In the genomic region with DNA sequence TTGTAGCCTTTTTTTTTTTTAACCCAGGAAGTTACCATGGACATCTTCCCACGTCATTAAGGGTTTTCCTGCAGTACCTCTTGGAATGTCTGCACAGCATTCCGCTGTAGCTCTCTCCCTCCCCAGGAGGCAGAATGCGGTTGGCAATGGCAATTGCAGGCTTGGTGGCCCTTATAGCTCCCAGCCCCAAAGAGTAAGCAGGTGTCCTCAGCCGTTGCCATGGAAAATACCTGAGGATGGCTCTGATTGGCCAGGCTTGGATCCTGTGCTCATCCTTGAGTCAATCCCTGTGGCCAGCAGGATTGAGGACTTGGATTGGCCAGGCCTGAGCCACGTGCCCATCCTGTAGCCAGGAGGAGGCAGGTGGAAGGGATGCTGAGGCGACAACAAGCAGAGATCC, we compare ENCODE assay signal across 15 cellular contexts. TPM values are rescaled to one million over a fixed set of nuclear protein-coding genes. Genes with fewer than 3 reads are reported as not detected.
A peak's percentile ranks its signal among the peaks of the same experiment; 100 is the strongest.
DNase-seq lines count a peak whose midpoint lies in the region; FAIRE-seq and TF ChIP-seq lines count a peak whose summit lies in the region.
"Had no signal": no experiment of that assay in that cellular context is flagged by ENCODE, and none has a peak within 500 bp of the region (broad histone marks: within the 10 kb centered on the region; RNA-seq: fewer than 3 reads in every experiment).

No MANE protein-coding gene starts in this region.

- peak; percentile 67 for DNase-seq in Daoy (ENCODE audit: low read depth)
- DNase-seq in HTR-8/SVneo (ENCODE audit: insufficient read length, low spot score) = no peak
- peak; percentile 88 for DNase-seq in mesendoderm
- no peak for DNase-seq in HPDE6-E6E7 (ENCODE audit: extremely low spot score)
- DNase-seq in activated naive CD4-positive, alpha-beta T cell treated with anti-CD3 and anti-CD28 coated beads, Interleukin-2, amount 10 ng/mL, durations not matched to agents 7 days and 5 days = no peak
- no peak for DNase-seq in glutamatergic neuron
- no peak for DNase-seq in nephron progenitor cell
- DNase-seq: CD4-positive, alpha-beta T cell; GOT3; mammary epithelial cell; NCI-H2171; stimulated activated naive CD8-positive, alpha-beta T cell treated with anti-CD3 and anti-CD28 coated beads, Interleukin-15, Interleukin-2, amounts not matched to agents 100 U/mL and 50 U/mL, for 24 hours; T-helper 1 cell had no signal

- no peak overlapping the region for H2AK5ac ChIP-seq in mesendoderm (ENCODE audit: low read length)

- no peak overlapping the region for H3K56ac ChIP-seq in mesendoderm (ENCODE audit: low read length)

- no peak overlapping the region for H4K8ac ChIP-seq in mesendoderm (ENCODE audit: low read depth, low read length)

- peaks cover 15% of the 10 kb centered on the region for H3K27me3 Mint-ChIP-seq in brain
- peaks cover 34% of the 10 kb centered on the region for H3K27me3 Mint-ChIP-seq in activated naive CD4-positive, alpha-beta T cell treated with anti-CD3 and anti-CD28 coated beads, Interleukin-2, amount 10 ng/mL, durations not matched to agents 7 days and 5 days
- peaks cover 9% of the 10 kb centered on the region for H3K27me3 Mint-ChIP-seq in glutamatergic neuron (ENCODE audit: unreplicated experiment)
- H3K27me3 Mint-ChIP-seq in nephron progenitor cell (ENCODE audit: low read depth, poor library complexity) = peaks cover 16% of the 10 kb centered on the region

- H3K4ac ChIP-seq in mesendoderm (ENCODE audit: low read depth, low read length) = no peak overlapping the region

- no peak overlapping the region for H3K9ac ChIP-seq in mesendoderm (ENCODE audit: low read length)

- no peaks in the 10 kb centered on the region for H3K36me3 ChIP-seq in mesendoderm (ENCODE audit: control insufficient read depth, insufficient read depth, low read length)

- H3K4me2 ChIP-seq in mesendoderm (ENCODE audit: low read length) = no peak overlapping the region

- no peak overlapping the region for H4K5ac ChIP-seq in mesendoderm (ENCODE audit: low read length)

- H3K27ac ChIP-seq in mesendoderm (ENCODE audit: low read depth, low read length) = no peak overlapping the region
- H3K27ac ChIP-seq: coronary artery had no signal

- H3K79me1 ChIP-seq in mesendoderm (ENCODE audit: low read length) = no peaks in the 10 kb centered on the region

- WGBS in mesendoderm (ENCODE audit: extremely low coverage, insufficient coverage, low lambda C conversion rate) = no CpG with 5 or more reads among the region's 6 CpGs

- no peaks in the 10 kb centered on the region for H3K79me2 ChIP-seq in mesendoderm (ENCODE audit: control insufficient read depth, insufficient read depth, low read length)

- H2BK120ac ChIP-seq in mesendoderm (ENCODE audit: low read depth, low read length) = no peak overlapping the region

- H2BK15ac ChIP-seq in mesendoderm (replicated peaks; ENCODE audit: low read depth) = no peak overlapping the region

- H3K27me3 ChIP-seq in mesendoderm (ENCODE audit: insufficient read depth, low read length, poor library complexity) = no peaks in the 10 kb centered on the region

- peak; percentile 40 for FAIRE-seq in HTR-8/SVneo (lab: Jason Lieb, UNC)

- H3K4me3 ChIP-seq in mesendoderm (ENCODE audit: low read length) = no peak overlapping the region
- H3K4me3 ChIP-seq: coronary artery had no signal

- H3K4me1 Mint-ChIP-seq in brain (peaks cover 41% of the 10 kb centered on the region), glutamatergic neuron (ENCODE audit: low read depth, unreplicated experiment) (peaks cover 3% of the 10 kb centered on the region), nephron progenitor cell (peaks cover 37% of the 10 kb centered on the region)
- H3K4me1 Mint-ChIP-seq in activated naive CD4-positive, alpha-beta T cell treated with anti-CD3 and anti-CD28 coated beads, Interleukin-2, amount 10 ng/mL, durations not matched to agents 7 days and 5 days = no peaks in the 10 kb centered on the region

- H3K18ac ChIP-seq in mesendoderm (ENCODE audit: low read length) = no peak overlapping the region

- no peak overlapping the region for H2BK5ac ChIP-seq in mesendoderm (ENCODE audit: low read length)

- no peak for TF ChIP-seq CTCF in brain (conservative IDR thresholded peaks at IDR 0.05)
- TF ChIP-seq CTCF in glutamatergic neuron (IDR thresholded peaks at IDR 0.05; ENCODE audit: partially characterized antibody, unreplicated experiment) = no peak
- TF ChIP-seq CTCF in nephron progenitor cell (IDR thresholded peaks at IDR 0.05) = no peak

- H3K36me3 Mint-ChIP-seq in brain (no peaks in the 10 kb centered on the region), glutamatergic neuron (ENCODE audit: unreplicated experiment) (no peaks in the 10 kb centered on the region), nephron progenitor cell (ENCODE audit: low read depth) (no peaks in the 10 kb centered on the region)
- no peaks in the 10 kb centered on the region for H3K36me3 Mint-ChIP-seq in activated naive CD4-positive, alpha-beta T cell treated with anti-CD3 and anti-CD28 coated beads, Interleukin-2, amount 10 ng/mL, durations not matched to agents 7 days and 5 days

- H3K4me1 ChIP-seq in mesendoderm (ENCODE audit: control insufficient read depth, low read depth, low read length) = no peaks in the 10 kb centered on the region

- CTCF ChIA-PET in activated naive CD4-positive, alpha-beta T cell treated with anti-CD3 and anti-CD28 coated beads, Interleukin-2, amount 10 ng/mL, durations not matched to agents 7 days and 5 days (lab: Charles Lee) = interaction anchor here (0.6 kb wide), 1 partner anchor 96 kb away, joined by 3 read pairs; no protein-coding TSS in a partner anchor

- H3K27ac Mint-ChIP-seq in brain (peak overlapping the region in 4 of 5 experiments; percentile 48 to 83 (median 60)), glutamatergic neuron (ENCODE audit: unreplicated experiment) (no peak overlapping the region), nephron progenitor cell (no peak overlapping the region)
- no peak overlapping the region for H3K27ac Mint-ChIP-seq in activated naive CD4-positive, alpha-beta T cell treated with anti-CD3 and anti-CD28 coated beads, Interleukin-2, amount 10 ng/mL, durations not matched to agents 7 days and 5 days
- H3K27ac Mint-ChIP-seq: CD4-positive, alpha-beta T cell had no signal

- no peak overlapping the region for H3K23ac ChIP-seq in mesendoderm (ENCODE audit: low read length)

- H3K4me3 Mint-ChIP-seq in brain (no peak overlapping the region), glutamatergic neuron (ENCODE audit: unreplicated experiment) (no peak overlapping the region), nephron progenitor cell (no peak overlapping the region)
- H3K4me3 Mint-ChIP-seq in activated naive CD4-positive, alpha-beta T cell treated with anti-CD3 and anti-CD28 coated beads, Interleukin-2, amount 10 ng/mL, durations not matched to agents 7 days and 5 days = no peak overlapping the region
- H3K4me3 Mint-ChIP-seq: CD4-positive, alpha-beta T cell had no signal

- H3K9me3 Mint-ChIP-seq in brain = no peaks in the 10 kb centered on the region
- H3K9me3 Mint-ChIP-seq in activated naive CD4-positive, alpha-beta T cell treated with anti-CD3 and anti-CD28 coated beads, Interleukin-2, amount 10 ng/mL, durations not matched to agents 7 days and 5 days = no peaks in the 10 kb centered on the region
- peaks cover 4% of the 10 kb centered on the region for H3K9me3 Mint-ChIP-seq in glutamatergic neuron (ENCODE audit: unreplicated experiment)
- H3K9me3 Mint-ChIP-seq in nephron progenitor cell = no peaks in the 10 kb centered on the region
- H3K9me3 Mint-ChIP-seq: CD4-positive, alpha-beta T cell had no signal

RNA-seq across cellular contexts. Expression of gene TIMP2, which starts 15.5 kb away (rescaled TPM):
- total RNA-seq in Daoy (2014; rRNA removed; shearing (Covaris generic)) = 47.2 and 53.1 TPM in 2 replicates
- polyA plus RNA-seq in brain (ENCODE audit: insufficient read depth, low read depth, low replicate concordance) = 314 TPM
- 25.3 TPM for polyA plus RNA-seq in mesendoderm (2013, experiment 1 of 2)
- 24.9 TPM for polyA plus RNA-seq in mesendoderm (2013, experiment 2 of 2)
- 121 TPM for total RNA-seq in glutamatergic neuron (ENCODE audit: unreplicated experiment)

RNA-seq across cellular contexts. Expression of gene CEP295NL, which starts 37.7 kb away (rescaled TPM):
- total RNA-seq in Daoy (2014; rRNA removed; shearing (Covaris generic)) = 1.0 TPM in 1 of 2 replicates, not detected in the other
- 0.20 TPM for polyA plus RNA-seq in brain (ENCODE audit: insufficient read depth, low read depth, low replicate concordance)
- 0.06 TPM for polyA plus RNA-seq in mesendoderm (2013, experiment 1 of 2)
- 0.03 TPM for polyA plus RNA-seq in mesendoderm (2013, experiment 2 of 2)
- total RNA-seq in glutamatergic neuron (ENCODE audit: unreplicated experiment) = 6.4 TPM
- polyA plus RNA-seq: mammary epithelial cell had no signal

RNA-seq across cellular contexts. Expression of gene LGALS3BP, which starts 39.0 kb away (rescaled TPM):
- 288 and 314 TPM in 2 replicates for total RNA-seq in Daoy (2014; rRNA removed; shearing (Covaris generic))
- 265 TPM for polyA plus RNA-seq in brain (ENCODE audit: insufficient read depth, low read depth, low replicate concordance)
- 15.3 TPM for polyA plus RNA-seq in mesendoderm (2013, experiment 1 of 2)
- 15.6 TPM for polyA plus RNA-seq in mesendoderm (2013, experiment 2 of 2)
- total RNA-seq in glutamatergic neuron (ENCODE audit: unreplicated experiment) = 30.3 TPM

Comparison
In these comparisons a context has a peak if more than half of its experiments do, and no peak if none do; other contexts are left out.
1. DNase-seq: peak in Daoy (single experiment) and mesendoderm (single experiment); none in HTR-8/SVneo (single experiment), HPDE6-E6E7 (single experiment), activated naive CD4-positive, alpha-beta T cell treated with anti-CD3 and anti-CD28 coated beads, Interleukin-2, amount 10 ng/mL, durations not matched to agents 7 days and 5 days (single experiment), glutamatergic neuron (single experiment) and nephron progenitor cell (single experiment).
2. H3K27ac Mint-ChIP-seq: peak in brain (4 of 5); none in activated naive CD4-positive, alpha-beta T cell treated with anti-CD3 and anti-CD28 coated beads, Interleukin-2, amount 10 ng/mL, durations not matched to agents 7 days and 5 days (single experiment), glutamatergic neuron (single experiment) and nephron progenitor cell (single experiment).